Comparison of ENCODE assay signal across 18 cellular contexts in genomic region chr3:14416453-14416852, GRCh38. TPM values are rescaled to one million over a fixed set of nuclear protein-coding genes. Genes with fewer than 3 reads are reported as not detected.
A peak's percentile ranks its signal among the peaks of the same experiment; 100 is the strongest.
DNase-seq lines count a peak whose midpoint lies in the region; ATAC-seq and TF ChIP-seq lines count a peak whose summit lies in the region.
"Had no signal": no experiment of that assay in that cellular context is flagged by ENCODE, and none has a peak within 500 bp of the region (broad histone marks: within the 10 kb centered on the region; RNA-seq: fewer than 3 reads in every experiment).

No MANE protein-coding gene starts in this region.

- H3K4me1 ChIP-seq in A673 (ENCODE audit: insufficient read depth, low read length, poor library complexity, severe bottlenecking) (no peaks in the 10 kb centered on the region), smooth muscle cell (ENCODE audit: low read depth) (peaks cover 24% of the 10 kb centered on the region)

- H3K36me3 ChIP-seq in A673 (ENCODE audit: insufficient read depth, low read length, poor library complexity, severe bottlenecking) (no peaks in the 10 kb centered on the region), smooth muscle cell (ENCODE audit: low read depth) (no peaks in the 10 kb centered on the region)
- H3K36me3 ChIP-seq: SJCRH30 had no signal

- H3K27ac Mint-ChIP-seq in HFFc6: peak overlapping the region; percentile 90
- H3K27ac Mint-ChIP-seq in chondrocyte (ENCODE audit: unreplicated experiment): no peak overlapping the region

- no peak for ATAC-seq in HG03460 (IDR thresholded peaks at IDR 0.05; ENCODE audit: unreplicated experiment)

- H3K4me3 ChIP-seq in A673 (ENCODE audit: low read depth, low read length, poor library complexity, severe bottlenecking) (no peak overlapping the region), smooth muscle cell (no peak overlapping the region), dorsolateral prefrontal cortex (no peak overlapping the region)
- H3K4me3 ChIP-seq: GM23248, SJCRH30 had no signal

- H3K9ac ChIP-seq in smooth muscle cell (ENCODE audit: low read depth): no peak overlapping the region
- H3K9ac ChIP-seq: GM23248 had no signal

- peaks cover 55% of the 10 kb centered on the region for H3K4me1 Mint-ChIP-seq in HFFc6 (ENCODE audit: low read depth)
- H3K4me1 Mint-ChIP-seq in chondrocyte (ENCODE audit: low read depth): peaks cover 47% of the 10 kb centered on the region

- CTCF ChIA-PET in A673 (lab: Charles Lee): no interaction called here

- no peaks in the 10 kb centered on the region for H3K9me3 ChIP-seq in A673 (ENCODE audit: low read depth, low read length, poor library complexity, severe bottlenecking)
- no peaks in the 10 kb centered on the region for H3K9me3 ChIP-seq in smooth muscle cell (replicated peaks; ENCODE audit: low read depth)
- H3K9me3 ChIP-seq: SJCRH30 had no signal

- BruUV-seq in A673 (replicated peaks; lab: Mats Ljungman, UMichigan): no TSS peak

- H3K4me2 ChIP-seq in smooth muscle cell: peak overlapping the region; percentile 65

- H3K27me3 Mint-ChIP-seq in HFFc6 (ENCODE audit: insufficient read depth): peaks cover 1% of the 10 kb centered on the region; the same call in 1 of the 2 replicates
- H3K27me3 Mint-ChIP-seq in chondrocyte (ENCODE audit: low read depth): no peaks in the 10 kb centered on the region

- H3K4me3 Mint-ChIP-seq in HFFc6 (no peak overlapping the region; the same call in 1 of the 2 replicates), chondrocyte (ENCODE audit: unreplicated experiment) (no peak overlapping the region)

- intact Hi-C loops in A673 (cut with micrococcal nuclease; ENCODE audit: unreplicated experiment): no loop called here
- intact Hi-C loops in dorsolateral prefrontal cortex (cut with DNase I): no loop called here

- peak overlapping the region; percentile 10 for H3K27ac ChIP-seq in A673 (ENCODE audit: low read depth, low read length, poor library complexity, severe bottlenecking)
- peak overlapping the region; percentile 69 for H3K27ac ChIP-seq in smooth muscle cell (ENCODE audit: low read depth)
- H3K27ac ChIP-seq in dorsolateral prefrontal cortex: no peak overlapping the region
- H3K27ac ChIP-seq: C4-2B, SJCRH30 had no signal

- H4K20me1 ChIP-seq in smooth muscle cell (ENCODE audit: low read depth): no peaks in the 10 kb centered on the region

- H3K79me2 ChIP-seq in smooth muscle cell (ENCODE audit: low read depth): no peaks in the 10 kb centered on the region

- H3K36me3 Mint-ChIP-seq in HFFc6 (ENCODE audit: low read depth) (peaks cover 32% of the 10 kb centered on the region), chondrocyte (ENCODE audit: low read depth) (peaks cover 6% of the 10 kb centered on the region)

- H3K27me3 ChIP-seq in A673 (replicated peaks; ENCODE audit: insufficient read depth, low read depth, low read length, poor library complexity): no peaks in the 10 kb centered on the region
- H3K27me3 ChIP-seq in smooth muscle cell (ENCODE audit: low read depth): no peaks in the 10 kb centered on the region
- no peaks in the 10 kb centered on the region for H3K27me3 ChIP-seq in dorsolateral prefrontal cortex
- H3K27me3 ChIP-seq: SJCRH30 had no signal

- H3F3A ChIP-seq in smooth muscle cell (ENCODE audit: low read depth): peaks cover 4% of the 10 kb centered on the region

- POLR2A ChIA-PET in A673 (lab: Charles Lee; ENCODE audit: low non-redundant PET): no interaction called here

- 84% methylated on average over 6 of the region's 6 CpGs for WGBS in smooth muscle cell (ENCODE audit: low lambda C conversion rate)

- no peak overlapping the region for H2AFZ ChIP-seq in smooth muscle cell (ENCODE audit: low read depth)
- H2AFZ ChIP-seq: GM23248 had no signal

- TF ChIP-seq CTCF in A673 (conservative IDR thresholded peaks at IDR 0.05; ENCODE audit: low read depth, low read length): no peak
- TF ChIP-seq CTCF in HFFc6 (IDR thresholded peaks at IDR 0.05): peak; percentile 9; the same call in 1 of the 2 replicates
- TF ChIP-seq CTCF in chondrocyte (IDR thresholded peaks at IDR 0.05): no peak
- no peak for TF ChIP-seq CTCF in smooth muscle cell (IDR thresholded peaks at IDR 0.05; ENCODE audit: borderline replicate concordance, insufficient read depth, poor library complexity, severe bottlenecking)
- no peak for TF ChIP-seq CTCF in dorsolateral prefrontal cortex (IDR thresholded peaks at IDR 0.05 in 54 of 56, conservative IDR thresholded peaks at IDR 0.05 in 2 of 56; ENCODE audit: low read depth in 1 of 56, partially characterized antibody in 56 of 56)

- DNase-seq in A673 (ENCODE audit: low spot score) (no peak), HFFc6 (no peak), chondrocyte (ENCODE audit: low spot score) (peak; percentile 79), smooth muscle cell (lab: John Stamatoyannopoulos, UW; ENCODE audit: unreplicated experiment) (no peak), NCI-H226 (no peak), dorsolateral prefrontal cortex (no peak)
- DNase-seq: DMS79, GM23248, KG1, MV-4-11, NCI-H1694 treated with DMSO at 0.1 percent for 48 hours, NCI-H2107, NCI-H510A treated with DMSO at 0.1 percent for 48 hours, NCI-H774, RPMI8226, SJCRH30 had no signal

- H3K9me3 Mint-ChIP-seq in HFFc6 (no peaks in the 10 kb centered on the region), chondrocyte (ENCODE audit: low read depth) (no peaks in the 10 kb centered on the region)

RNA-seq across cellular contexts. Expression of gene SLC6A6, which starts 14.0 kb away (rescaled TPM):
- total RNA-seq in A673 (2021): 48.8 and 55.1 TPM in 2 replicates
- total RNA-seq in HFFc6 (2021; fragmentation: NEBNext Ultra II Directional; extraction: Animal tissue kit (Norgen Biotek cat#: 25700)): 10 to 100 TPM; 22.5 to 33.0 (median 28.6) TPM
- total RNA-seq in chondrocyte: 46.0 to 63.9 TPM (median 48.0 TPM) in 3 replicates
- 11.7 and 13.9 TPM in 2 replicates for total RNA-seq in smooth muscle cell
- polyA plus RNA-seq in smooth muscle cell: 8.5 and 9.4 TPM in 2 replicates
- 10 to 100 TPM; 17.9 to 78.1 (median 30.7) TPM for total RNA-seq in dorsolateral prefrontal cortex

Comparison
In these comparisons a context has a peak if more than half of its experiments do, and no peak if none do; other contexts are left out.
1. H3K27ac ChIP-seq: peak in A673 (single experiment) and smooth muscle cell (single experiment); none in dorsolateral prefrontal cortex (0 of 59).